ENCODE assay signal across 1 cellular context in the genomic region with DNA sequence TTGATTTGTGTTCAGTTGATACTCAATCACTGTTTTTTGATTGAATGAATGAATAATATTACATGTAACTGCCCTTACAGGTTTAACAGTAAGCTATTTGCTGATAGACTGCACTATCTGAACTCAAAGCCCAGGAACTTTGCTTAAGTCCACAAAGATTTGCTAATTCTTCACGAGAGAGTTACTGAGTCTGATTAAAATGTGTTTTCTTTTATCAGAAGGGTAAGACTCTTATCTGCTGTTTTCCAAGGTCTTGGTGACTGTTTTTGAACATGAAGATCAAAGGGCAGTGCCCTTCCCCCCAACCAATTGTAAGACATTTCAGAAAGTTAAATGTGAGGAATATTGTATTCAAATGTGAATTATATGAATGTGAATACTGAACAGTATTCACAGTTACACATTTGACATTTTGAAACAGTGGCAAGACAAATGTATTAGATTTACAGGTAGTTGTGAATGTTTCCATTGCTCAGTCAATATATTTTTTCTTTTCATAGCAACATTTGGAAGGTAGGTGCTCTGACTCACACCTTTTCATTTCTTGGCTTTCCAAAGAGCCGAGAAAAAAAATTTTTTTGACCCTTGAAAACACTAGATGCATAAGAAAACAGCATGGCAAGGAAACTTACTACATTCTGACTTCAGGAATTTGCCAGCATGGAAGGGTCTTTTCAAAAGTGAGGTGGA.
TF ChIP-seq lines count a peak whose summit lies in the region.

No MANE protein-coding gene starts in this region.

TF ChIP-seq in HepG2, 621 proteins besides CTCF, POLR2A, EP300 and RAD21 (continued from another document and continues in another):
- TF ChIP-seq, protein P1, sequence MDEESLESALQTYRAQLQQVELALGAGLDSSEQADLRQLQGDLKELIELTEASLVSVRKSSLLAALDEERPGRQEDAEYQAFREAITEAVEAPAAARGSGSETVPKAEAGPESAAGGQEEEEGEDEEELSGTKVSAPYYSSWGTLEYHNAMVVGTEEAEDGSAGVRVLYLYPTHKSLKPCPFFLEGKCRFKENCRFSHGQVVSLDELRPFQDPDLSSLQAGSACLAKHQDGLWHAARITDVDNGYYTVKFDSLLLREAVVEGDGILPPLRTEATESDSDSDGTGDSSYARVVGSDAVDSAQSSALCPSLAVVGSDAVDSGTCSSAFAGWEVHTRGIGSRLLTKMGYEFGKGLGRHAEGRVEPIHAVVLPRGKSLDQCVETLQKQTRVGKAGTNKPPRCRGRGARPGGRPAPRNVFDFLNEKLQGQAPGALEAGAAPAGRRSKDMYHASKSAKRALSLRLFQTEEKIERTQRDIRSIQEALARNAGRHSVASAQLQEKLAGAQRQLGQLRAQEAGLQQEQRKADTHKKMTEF (CRISPR knock-in tag; IDR thresholded peaks at IDR 0.05) = no peak
- no peak for TF ChIP-seq CC2D1A (CRISPR knock-in tag; IDR thresholded peaks at IDR 0.05)
- TF ChIP-seq, protein P2, sequence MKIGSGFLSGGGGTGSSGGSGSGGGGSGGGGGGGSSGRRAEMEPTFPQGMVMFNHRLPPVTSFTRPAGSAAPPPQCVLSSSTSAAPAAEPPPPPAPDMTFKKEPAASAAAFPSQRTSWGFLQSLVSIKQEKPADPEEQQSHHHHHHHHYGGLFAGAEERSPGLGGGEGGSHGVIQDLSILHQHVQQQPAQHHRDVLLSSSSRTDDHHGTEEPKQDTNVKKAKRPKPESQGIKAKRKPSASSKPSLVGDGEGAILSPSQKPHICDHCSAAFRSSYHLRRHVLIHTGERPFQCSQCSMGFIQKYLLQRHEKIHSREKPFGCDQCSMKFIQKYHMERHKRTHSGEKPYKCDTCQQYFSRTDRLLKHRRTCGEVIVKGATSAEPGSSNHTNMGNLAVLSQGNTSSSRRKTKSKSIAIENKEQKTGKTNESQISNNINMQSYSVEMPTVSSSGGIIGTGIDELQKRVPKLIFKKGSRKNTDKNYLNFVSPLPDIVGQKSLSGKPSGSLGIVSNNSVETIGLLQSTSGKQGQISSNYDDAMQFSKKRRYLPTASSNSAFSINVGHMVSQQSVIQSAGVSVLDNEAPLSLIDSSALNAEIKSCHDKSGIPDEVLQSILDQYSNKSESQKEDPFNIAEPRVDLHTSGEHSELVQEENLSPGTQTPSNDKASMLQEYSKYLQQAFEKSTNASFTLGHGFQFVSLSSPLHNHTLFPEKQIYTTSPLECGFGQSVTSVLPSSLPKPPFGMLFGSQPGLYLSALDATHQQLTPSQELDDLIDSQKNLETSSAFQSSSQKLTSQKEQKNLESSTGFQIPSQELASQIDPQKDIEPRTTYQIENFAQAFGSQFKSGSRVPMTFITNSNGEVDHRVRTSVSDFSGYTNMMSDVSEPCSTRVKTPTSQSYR (CRISPR knock-in tag; IDR thresholded peaks at IDR 0.05; ENCODE audit: borderline replicate concordance) = peak; percentile 88
- no peak for TF ChIP-seq SMC3 (IDR thresholded peaks at IDR 0.05; ENCODE audit: low read length)
- peak; percentile 41; the same call in 1 of the 2 replicates for TF ChIP-seq NR2F6 (IDR thresholded peaks at IDR 0.05)
- 0 out of 2 replicates have a peak, but pooled peaks have one; percentile 29 for TF ChIP-seq NR2F6 (CRISPR knock-in tag; IDR thresholded peaks at IDR 0.05)
- no peak for TF ChIP-seq ZNF747 (CRISPR knock-in tag; IDR thresholded peaks at IDR 0.05; ENCODE audit: borderline replicate concordance)
- TF ChIP-seq, protein P3, sequence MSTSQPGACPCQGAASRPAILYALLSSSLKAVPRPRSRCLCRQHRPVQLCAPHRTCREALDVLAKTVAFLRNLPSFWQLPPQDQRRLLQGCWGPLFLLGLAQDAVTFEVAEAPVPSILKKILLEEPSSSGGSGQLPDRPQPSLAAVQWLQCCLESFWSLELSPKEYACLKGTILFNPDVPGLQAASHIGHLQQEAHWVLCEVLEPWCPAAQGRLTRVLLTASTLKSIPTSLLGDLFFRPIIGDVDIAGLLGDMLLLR (CRISPR knock-in tag; IDR thresholded peaks at IDR 0.05) = no peak
- TF ChIP-seq, protein P4, sequence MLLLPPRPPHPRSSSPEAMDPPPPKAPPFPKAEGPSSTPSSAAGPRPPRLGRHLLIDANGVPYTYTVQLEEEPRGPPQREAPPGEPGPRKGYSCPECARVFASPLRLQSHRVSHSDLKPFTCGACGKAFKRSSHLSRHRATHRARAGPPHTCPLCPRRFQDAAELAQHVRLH (CRISPR knock-in tag; IDR thresholded peaks at IDR 0.05; ENCODE audit: borderline replicate concordance, low read depth) = no peak
- TF ChIP-seq ADNP (CRISPR knock-in tag; IDR thresholded peaks at IDR 0.05) = no peak
- no peak for TF ChIP-seq KLF12 (CRISPR knock-in tag; IDR thresholded peaks at IDR 0.05; ENCODE audit: borderline replicate concordance)
- TF ChIP-seq FOXK2 (IDR thresholded peaks at IDR 0.05) = no peak
- TF ChIP-seq BORCS8-MEF2B (CRISPR knock-in tag; IDR thresholded peaks at IDR 0.05) = no peak
- no peak for TF ChIP-seq KDM5A (IDR thresholded peaks at IDR 0.05; ENCODE audit: borderline replicate concordance, low read length)
- no peak for TF ChIP-seq HNRNPH1 (optimal IDR thresholded peaks at IDR 0.05; ENCODE audit: low read depth, low read length)
- no peak for TF ChIP-seq HMG20B (CRISPR knock-in tag; conservative IDR thresholded peaks at IDR 0.05)
- TF ChIP-seq ZNF572 (CRISPR knock-in tag; IDR thresholded peaks at IDR 0.05) = no peak
- TF ChIP-seq ZNF839 (CRISPR knock-in tag; IDR thresholded peaks at IDR 0.05; ENCODE audit: borderline replicate concordance) = no peak
- TF ChIP-seq ZNF720 (CRISPR knock-in tag; IDR thresholded peaks at IDR 0.05) = no peak
- no peak for TF ChIP-seq ZNF605 (CRISPR knock-in tag; IDR thresholded peaks at IDR 0.05)
- peak; percentile 80 for TF ChIP-seq ISL2 (CRISPR knock-in tag; IDR thresholded peaks at IDR 0.05)
- no peak for TF ChIP-seq CEBPZ (IDR thresholded peaks at IDR 0.05; ENCODE audit: low read length)
- no peak for TF ChIP-seq ZSCAN20 (CRISPR knock-in tag; IDR thresholded peaks at IDR 0.05; ENCODE audit: borderline replicate concordance)
- TF ChIP-seq ZNF451 (CRISPR knock-in tag; IDR thresholded peaks at IDR 0.05) = no peak
- TF ChIP-seq, protein P5, sequence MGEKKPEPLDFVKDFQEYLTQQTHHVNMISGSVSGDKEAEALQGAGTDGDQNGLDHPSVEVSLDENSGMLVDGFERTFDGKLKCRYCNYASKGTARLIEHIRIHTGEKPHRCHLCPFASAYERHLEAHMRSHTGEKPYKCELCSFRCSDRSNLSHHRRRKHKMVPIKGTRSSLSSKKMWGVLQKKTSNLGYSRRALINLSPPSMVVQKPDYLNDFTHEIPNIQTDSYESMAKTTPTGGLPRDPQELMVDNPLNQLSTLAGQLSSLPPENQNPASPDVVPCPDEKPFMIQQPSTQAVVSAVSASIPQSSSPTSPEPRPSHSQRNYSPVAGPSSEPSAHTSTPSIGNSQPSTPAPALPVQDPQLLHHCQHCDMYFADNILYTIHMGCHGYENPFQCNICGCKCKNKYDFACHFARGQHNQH (CRISPR knock-in tag; IDR thresholded peaks at IDR 0.05) = no peak
- no peak for TF ChIP-seq ZNF501 (CRISPR knock-in tag; IDR thresholded peaks at IDR 0.05)
- no peak for TF ChIP-seq EED (CRISPR knock-in tag; IDR thresholded peaks at IDR 0.05)
- TF ChIP-seq JUN (CRISPR knock-in tag; IDR thresholded peaks at IDR 0.05) = no peak
- TF ChIP-seq CEBPG (CRISPR knock-in tag; IDR thresholded peaks at IDR 0.05) = peak; percentile 22; the same call in 1 of the 2 replicates
- TF ChIP-seq GPN1 (CRISPR knock-in tag; IDR thresholded peaks at IDR 0.05; ENCODE audit: borderline replicate concordance) = no peak
- TF ChIP-seq ZNF746 (CRISPR knock-in tag; IDR thresholded peaks at IDR 0.05) = no peak
- TF ChIP-seq, protein P6, sequence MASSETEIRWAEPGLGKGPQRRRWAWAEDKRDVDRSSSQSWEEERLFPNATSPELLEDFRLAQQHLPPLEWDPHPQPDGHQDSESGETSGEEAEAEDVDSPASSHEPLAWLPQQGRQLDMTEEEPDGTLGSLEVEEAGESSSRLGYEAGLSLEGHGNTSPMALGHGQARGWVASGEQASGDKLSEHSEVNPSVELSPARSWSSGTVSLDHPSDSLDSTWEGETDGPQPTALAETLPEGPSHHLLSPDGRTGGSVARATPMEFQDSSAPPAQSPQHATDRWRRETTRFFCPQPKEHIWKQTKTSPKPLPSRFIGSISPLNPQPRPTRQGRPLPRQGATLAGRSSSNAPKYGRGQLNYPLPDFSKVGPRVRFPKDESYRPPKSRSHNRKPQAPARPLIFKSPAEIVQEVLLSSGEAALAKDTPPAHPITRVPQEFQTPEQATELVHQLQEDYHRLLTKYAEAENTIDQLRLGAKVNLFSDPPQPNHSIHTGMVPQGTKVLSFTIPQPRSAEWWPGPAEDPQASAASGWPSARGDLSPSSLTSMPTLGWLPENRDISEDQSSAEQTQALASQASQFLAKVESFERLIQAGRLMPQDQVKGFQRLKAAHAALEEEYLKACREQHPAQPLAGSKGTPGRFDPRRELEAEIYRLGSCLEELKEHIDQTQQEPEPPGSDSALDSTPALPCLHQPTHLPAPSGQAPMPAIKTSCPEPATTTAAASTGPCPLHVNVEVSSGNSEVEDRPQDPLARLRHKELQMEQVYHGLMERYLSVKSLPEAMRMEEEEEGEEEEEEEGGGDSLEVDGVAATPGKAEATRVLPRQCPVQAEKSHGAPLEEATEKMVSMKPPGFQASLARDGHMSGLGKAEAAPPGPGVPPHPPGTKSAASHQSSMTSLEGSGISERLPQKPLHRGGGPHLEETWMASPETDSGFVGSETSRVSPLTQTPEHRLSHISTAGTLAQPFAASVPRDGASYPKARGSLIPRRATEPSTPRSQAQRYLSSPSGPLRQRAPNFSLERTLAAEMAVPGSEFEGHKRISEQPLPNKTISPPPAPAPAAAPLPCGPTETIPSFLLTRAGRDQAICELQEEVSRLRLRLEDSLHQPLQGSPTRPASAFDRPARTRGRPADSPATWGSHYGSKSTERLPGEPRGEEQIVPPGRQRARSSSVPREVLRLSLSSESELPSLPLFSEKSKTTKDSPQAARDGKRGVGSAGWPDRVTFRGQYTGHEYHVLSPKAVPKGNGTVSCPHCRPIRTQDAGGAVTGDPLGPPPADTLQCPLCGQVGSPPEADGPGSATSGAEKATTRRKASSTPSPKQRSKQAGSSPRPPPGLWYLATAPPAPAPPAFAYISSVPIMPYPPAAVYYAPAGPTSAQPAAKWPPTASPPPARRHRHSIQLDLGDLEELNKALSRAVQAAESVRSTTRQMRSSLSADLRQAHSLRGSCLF (CRISPR knock-in tag; IDR thresholded peaks at IDR 0.05; ENCODE audit: borderline replicate concordance) = no peak
- no peak for TF ChIP-seq LRRFIP1 (CRISPR knock-in tag; conservative IDR thresholded peaks at IDR 0.05)
- no peak for TF ChIP-seq MATR3 (CRISPR knock-in tag; IDR thresholded peaks at IDR 0.05)
- no peak for TF ChIP-seq SALL2 (CRISPR knock-in tag; IDR thresholded peaks at IDR 0.05)
- TF ChIP-seq FOSL1 (CRISPR knock-in tag; IDR thresholded peaks at IDR 0.05; ENCODE audit: borderline replicate concordance) = no peak
- TF ChIP-seq FOXA1 (IDR thresholded peaks at IDR 0.05) = no peak
- peak; percentile 75 for TF ChIP-seq FOXA1 (CRISPR knock-in tag; IDR thresholded peaks at IDR 0.05)
- no peak for TF ChIP-seq RCOR2 (CRISPR knock-in tag; IDR thresholded peaks at IDR 0.05)
- no peak for TF ChIP-seq NCOR1 (IDR thresholded peaks at IDR 0.05; ENCODE audit: borderline replicate concordance, low read length)
- TF ChIP-seq DMAP1 (CRISPR knock-in tag; IDR thresholded peaks at IDR 0.05) = no peak
- TF ChIP-seq ZNF17 (CRISPR knock-in tag; IDR thresholded peaks at IDR 0.05) = no peak
- no peak for TF ChIP-seq FUBP1 (CRISPR knock-in tag; IDR thresholded peaks at IDR 0.05; ENCODE audit: borderline replicate concordance)
- TF ChIP-seq ARID2 (CRISPR knock-in tag; IDR thresholded peaks at IDR 0.05; ENCODE audit: borderline replicate concordance) = no peak
